In the genomic region with DNA sequence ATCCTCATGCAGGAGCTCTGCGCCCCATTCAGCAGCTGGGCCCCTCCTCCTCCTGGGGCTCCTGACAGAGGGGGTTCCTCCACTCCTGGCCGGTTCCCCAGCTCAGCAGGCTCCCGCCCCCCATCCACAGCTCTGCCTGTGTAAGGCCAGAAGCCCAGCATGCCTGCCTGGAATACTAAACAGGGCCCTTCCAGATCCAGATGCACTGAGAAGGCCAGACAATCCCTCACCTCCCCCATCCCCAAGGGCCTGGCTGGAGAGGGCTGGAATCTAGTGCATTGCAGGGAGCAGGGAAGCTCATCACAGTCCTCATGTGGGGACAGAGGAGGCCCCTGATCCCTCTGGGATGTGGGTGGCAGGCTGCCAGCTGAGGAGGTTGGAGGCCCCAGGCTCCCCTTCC, we compare ENCODE assay signal across 21 cellular contexts.
DNase-seq lines count a peak whose midpoint lies in the region; ATAC-seq and TF ChIP-seq lines count a peak whose summit lies in the region.
"Had no signal": no experiment of that assay in that cellular context is flagged by ENCODE, and none has a peak within 500 bp of the region (broad histone marks: within the 10 kb centered on the region; RNA-seq: fewer than 3 reads in every experiment).

No MANE protein-coding gene starts in this region.

- CTCF ChIA-PET in SK-N-SH (lab: Yijun Ruan, JAX), result interaction anchor here (1.1 kb wide), 1 partner anchor 13 kb away, joined by 3 read pairs; no protein-coding TSS in a partner anchor

- H3K4me2 ChIP-seq in SK-N-SH, result no peak overlapping the region
- no peak overlapping the region for H3K4me2 ChIP-seq in hepatocyte

- H3K79me2 ChIP-seq in SK-N-SH (ENCODE audit: insufficient read depth) (no peaks in the 10 kb centered on the region), hepatocyte (no peaks in the 10 kb centered on the region)

- 5% methylated on average over 3 of the region's 3 CpGs for WGBS in SK-N-SH (ENCODE audit: low lambda C conversion rate)
- 43% methylated on average over 3 of the region's 3 CpGs for WGBS in hepatocyte (ENCODE audit: low lambda C conversion rate, missing lambda C conversion rate)

- H3K9me3 ChIP-seq in SK-N-SH (no peaks in the 10 kb centered on the region), hepatocyte (ENCODE audit: low read depth) (no peaks in the 10 kb centered on the region)
- H3K9me3 ChIP-seq: ovary, stomach had no signal

- DNase-seq in SK-N-SH, result peak; percentile 49
- DNase-seq in hepatocyte (ENCODE audit: low spot score), result peak; percentile 26
- DNase-seq in nucleus accumbens (lab: John Stamatoyannopoulos, UW), result peak; percentile 4 to 92 (median 68)
- no peak for DNase-seq in hepatic stellate cell (ENCODE audit: low spot score)
- no peak for DNase-seq in DMS153 (lab: John Stamatoyannopoulos, UW)
- no peak for DNase-seq in NCI-H2081 treated with DMSO at 0.1 percent for 48 hours (lab: John Stamatoyannopoulos, UW)
- DNase-seq: 8988T; activated CD8-positive, alpha-beta memory T cell treated with anti-CD3 and anti-CD28 coated beads, Interleukin-2, amount 50 U/mL, for 48 hours; activated naive CD8-positive, alpha-beta T cell treated with anti-CD3 and anti-CD28 coated beads, Interleukin-2, amount 50 U/mL, for 24 hours; brain microvascular endothelial cell; heart right ventricle; NCI-H524 treated with DMSO at 0.1 percent for 48 hours; ovary; SHP77; stimulated activated CD4-positive, alpha-beta T cell treated with anti-CD3 and anti-CD28 coated beads, Interleukin-4, amount 100 ng/mL, for 24 hours; stomach had no signal

- no peak for TF ChIP-seq RAD21 in SK-N-SH (IDR thresholded peaks at IDR 0.05; ENCODE audit: low read length)

- H4K20me1 ChIP-seq in SK-N-SH (ENCODE audit: insufficient read depth) (no peaks in the 10 kb centered on the region), hepatocyte (ENCODE audit: insufficient read depth, poor library complexity, severe bottlenecking) (no peaks in the 10 kb centered on the region)

- H3K9me2 ChIP-seq in SK-N-SH (no peaks in the 10 kb centered on the region), hepatocyte (replicated peaks; ENCODE audit: insufficient read depth) (no peaks in the 10 kb centered on the region)

- H3K27me3 ChIP-seq in SK-N-SH (ENCODE audit: insufficient read depth), result no peaks in the 10 kb centered on the region
- H3K27me3 ChIP-seq in hepatocyte, result no peaks in the 10 kb centered on the region
- H3K27me3 ChIP-seq: brain microvascular endothelial cell, ovary had no signal

- TF ChIP-seq EP300 in SK-N-SH (IDR thresholded peaks at IDR 0.05; ENCODE audit: borderline replicate concordance in 1 of 2, low read depth in 1 of 2, low read length in 1 of 2), result no peak

- H3K9ac ChIP-seq in SK-N-SH, result no peak overlapping the region

- no peak overlapping the region for H3K4me3 ChIP-seq in SK-N-SH (ENCODE audit: low read depth in 2 of 2, low read length in 1 of 2)
- H3K4me3 ChIP-seq in hepatocyte, result no peak overlapping the region
- H3K4me3 ChIP-seq: coronary artery, heart right ventricle, lung, ovary, skin epidermis, stomach had no signal

- H3K4me1 ChIP-seq in SK-N-SH (ENCODE audit: control insufficient read depth in 1 of 2, insufficient read depth in 2 of 2, low read depth in 1 of 2, low read length in 1 of 2) (peaks cover 0 to 7% of the 10 kb centered on the region in 2 experiments; a peak in 1 of 4 replicates), hepatocyte (ENCODE audit: insufficient read depth) (peaks cover 3% of the 10 kb centered on the region)
- H3K4me1 ChIP-seq: heart right ventricle, stomach had no signal

- H3K27ac ChIP-seq in SK-N-SH (ENCODE audit: low read depth in 2 of 2, low read length in 1 of 2) (no peak overlapping the region), hepatocyte (peak overlapping the region; percentile 43)
- H3K27ac ChIP-seq: brain microvascular endothelial cell, coronary artery, heart right ventricle, ovary, skin epidermis, stomach had no signal

- no peaks in the 10 kb centered on the region for H3K36me3 ChIP-seq in SK-N-SH (replicated peaks in 1 of 2; ENCODE audit: control insufficient read depth in 1 of 2, insufficient read depth in 2 of 2, low read length in 1 of 2)
- no peaks in the 10 kb centered on the region for H3K36me3 ChIP-seq in hepatocyte (replicated peaks; ENCODE audit: insufficient read depth, low read depth)
- H3K36me3 ChIP-seq: brain microvascular endothelial cell, heart right ventricle, ovary, stomach had no signal

- H2AFZ ChIP-seq in SK-N-SH (ENCODE audit: low read depth), result no peak overlapping the region
- H2AFZ ChIP-seq in hepatocyte, result no peak overlapping the region

- POLR2A ChIA-PET in SK-N-SH (lab: Yijun Ruan, JAX), result no interaction called here

- H3F3A ChIP-seq in SK-N-SH (replicated peaks; ENCODE audit: insufficient read depth), result no peaks in the 10 kb centered on the region

- TF ChIP-seq CTCF in SK-N-SH (IDR thresholded peaks at IDR 0.05) (no peak), hepatocyte (IDR thresholded peaks at IDR 0.05; ENCODE audit: poor library complexity) (no peak)

- ATAC-seq in SK-N-SH treated with all-trans-retinoic acid at 6 μM for 48 hours, result no peak
- no peak for ATAC-seq in GM18870 (IDR thresholded peaks at IDR 0.05; ENCODE audit: unreplicated experiment)
- ATAC-seq: activated naive CD8-positive, alpha-beta T cell treated with anti-CD3 and anti-CD28 coated beads, Interleukin-2, amount 50 U/mL, for 24 hours; heart right ventricle had no signal

TF ChIP-seq in SK-N-SH, 30 proteins besides CTCF, POLR2A, EP300 and RAD21 (continues in another document):
- TF ChIP-seq JUND (IDR thresholded peaks at IDR 0.05) (no peak), MEF2A (IDR thresholded peaks at IDR 0.05; ENCODE audit: borderline replicate concordance, low read depth) (no peak), GABPA (IDR thresholded peaks at IDR 0.05; ENCODE audit: low read depth) (no peak), TCF12 (IDR thresholded peaks at IDR 0.05) (no peak), MXI1 (IDR thresholded peaks at IDR 0.05; ENCODE audit: low read depth, low read length) (no peak), MAX (IDR thresholded peaks at IDR 0.05; ENCODE audit: low read depth) (no peak), SMC3 (IDR thresholded peaks at IDR 0.05; ENCODE audit: low read depth, low read length) (no peak), EZH2phosphoT487 (IDR thresholded peaks at IDR 0.05; ENCODE audit: borderline replicate concordance, low read depth) (no peak), FOXM1 (IDR thresholded peaks at IDR 0.05; ENCODE audit: low read depth) (no peak), YY1 (IDR thresholded peaks at IDR 0.05; ENCODE audit: low read depth) (no peak)
- TF ChIP-seq, protein P1, sequence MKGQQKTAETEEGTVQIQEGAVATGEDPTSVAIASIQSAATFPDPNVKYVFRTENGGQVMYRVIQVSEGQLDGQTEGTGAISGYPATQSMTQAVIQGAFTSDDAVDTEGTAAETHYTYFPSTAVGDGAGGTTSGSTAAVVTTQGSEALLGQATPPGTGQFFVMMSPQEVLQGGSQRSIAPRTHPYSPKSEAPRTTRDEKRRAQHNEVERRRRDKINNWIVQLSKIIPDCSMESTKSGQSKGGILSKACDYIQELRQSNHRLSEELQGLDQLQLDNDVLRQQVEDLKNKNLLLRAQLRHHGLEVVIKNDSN (IDR thresholded peaks at IDR 0.05; ENCODE audit: borderline replicate concordance, low read depth), result no peak

TF ChIP-seq in SK-N-SH treated with all-trans-retinoic acid at 6 μM for 48 hours, 23 proteins besides CTCF, POLR2A, EP300 and RAD21:
- TF ChIP-seq ZNF8 (CRISPR knock-in tag; IDR thresholded peaks at IDR 0.05), result no peak
- no peak for TF ChIP-seq RARB (CRISPR knock-in tag; IDR thresholded peaks at IDR 0.05)
- no peak for TF ChIP-seq SNAI2 (CRISPR knock-in tag; IDR thresholded peaks at IDR 0.05)
- TF ChIP-seq ZNF70 (CRISPR knock-in tag; IDR thresholded peaks at IDR 0.05), result no peak
- TF ChIP-seq, protein P2, sequence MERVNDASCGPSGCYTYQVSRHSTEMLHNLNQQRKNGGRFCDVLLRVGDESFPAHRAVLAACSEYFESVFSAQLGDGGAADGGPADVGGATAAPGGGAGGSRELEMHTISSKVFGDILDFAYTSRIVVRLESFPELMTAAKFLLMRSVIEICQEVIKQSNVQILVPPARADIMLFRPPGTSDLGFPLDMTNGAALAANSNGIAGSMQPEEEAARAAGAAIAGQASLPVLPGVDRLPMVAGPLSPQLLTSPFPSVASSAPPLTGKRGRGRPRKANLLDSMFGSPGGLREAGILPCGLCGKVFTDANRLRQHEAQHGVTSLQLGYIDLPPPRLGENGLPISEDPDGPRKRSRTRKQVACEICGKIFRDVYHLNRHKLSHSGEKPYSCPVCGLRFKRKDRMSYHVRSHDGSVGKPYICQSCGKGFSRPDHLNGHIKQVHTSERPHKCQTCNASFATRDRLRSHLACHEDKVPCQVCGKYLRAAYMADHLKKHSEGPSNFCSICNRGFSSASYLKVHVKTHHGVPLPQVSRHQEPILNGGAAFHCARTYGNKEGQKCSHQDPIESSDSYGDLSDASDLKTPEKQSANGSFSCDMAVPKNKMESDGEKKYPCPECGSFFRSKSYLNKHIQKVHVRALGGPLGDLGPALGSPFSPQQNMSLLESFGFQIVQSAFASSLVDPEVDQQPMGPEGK (CRISPR knock-in tag; IDR thresholded peaks at IDR 0.05; ENCODE audit: borderline replicate concordance), result no peak
- TF ChIP-seq ZFP3 (CRISPR knock-in tag; IDR thresholded peaks at IDR 0.05), result no peak
- no peak for TF ChIP-seq ISL1 (CRISPR knock-in tag; IDR thresholded peaks at IDR 0.05)
- TF ChIP-seq ZNF565 (CRISPR knock-in tag; conservative IDR thresholded peaks at IDR 0.05; ENCODE audit: low read depth), result no peak
- no peak for TF ChIP-seq ZFP30 (CRISPR knock-in tag; IDR thresholded peaks at IDR 0.05)
- no peak for TF ChIP-seq GLIS3 (CRISPR knock-in tag; IDR thresholded peaks at IDR 0.05)

Comparison
In these comparisons a context has a peak if more than half of its experiments do, and no peak if none do; other contexts are left out.
1. DNase-seq: peak in SK-N-SH (single experiment), hepatocyte (single experiment) and nucleus accumbens (56 of 56); none in hepatic stellate cell (single experiment), DMS153 (single experiment) and NCI-H2081 treated with DMSO at 0.1 percent for 48 hours (single experiment).